ENCODE assay signal across 23 cellular contexts in the genomic region with DNA sequence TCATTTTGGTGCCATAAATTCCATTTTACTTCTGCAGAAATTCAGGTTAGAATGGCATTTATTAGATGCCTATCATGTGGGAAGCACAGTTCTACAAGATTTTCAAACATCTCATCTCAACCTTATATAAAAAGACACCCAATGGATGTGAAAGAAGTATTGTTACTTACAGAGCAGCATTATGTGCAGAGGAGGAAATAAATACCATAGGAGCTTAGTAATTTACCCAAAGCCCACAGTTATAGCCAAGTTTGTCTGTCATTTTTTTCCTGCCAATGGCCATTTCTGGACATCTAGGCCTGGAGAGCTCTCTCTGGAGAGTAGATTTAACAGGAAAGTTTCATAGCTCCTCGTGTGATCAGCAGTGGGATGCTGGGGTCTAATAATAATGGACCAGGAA.
DNase-seq lines count a peak whose midpoint lies in the region; ATAC-seq and TF ChIP-seq lines count a peak whose summit lies in the region.
"Had no signal": no experiment of that assay in that cellular context is flagged by ENCODE, and none has a peak within 500 bp of the region (broad histone marks: within the 10 kb centered on the region; RNA-seq: fewer than 3 reads in every experiment).

No MANE protein-coding gene starts in this region.

- H3K4me3 ChIP-seq in PC-3 (ENCODE audit: low read length) (no peak overlapping the region), astrocyte of the spinal cord (ENCODE audit: low read depth, low read length) (no peak overlapping the region), esophagus squamous epithelium (no peak overlapping the region), vagina (no peak overlapping the region)
- H3K4me3 ChIP-seq: A549, SK-N-MC had no signal

- H3K36me3 ChIP-seq in PC-3 (ENCODE audit: low read depth, low read length) = no peaks in the 10 kb centered on the region
- no peaks in the 10 kb centered on the region for H3K36me3 ChIP-seq in esophagus squamous epithelium
- no peaks in the 10 kb centered on the region for H3K36me3 ChIP-seq in vagina

- no peaks in the 10 kb centered on the region for H3K9me2 ChIP-seq in PC-3 (replicated peaks; ENCODE audit: low read length)

- H3K9ac ChIP-seq in PC-3 (ENCODE audit: low read length) = no peak overlapping the region
- H3K9ac ChIP-seq: KMS-11 had no signal

- TF ChIP-seq POLR2A in esophagus squamous epithelium (IDR thresholded peaks at IDR 0.05) = no peak
- no peak for TF ChIP-seq POLR2A in vagina (IDR thresholded peaks at IDR 0.05)

- TF ChIP-seq CTCF in PC-3 (conservative IDR thresholded peaks at IDR 0.05; ENCODE audit: low read depth, low read length) = no peak
- no peak for TF ChIP-seq CTCF in astrocyte of the spinal cord (IDR thresholded peaks at IDR 0.05; ENCODE audit: low read depth, low read length)
- no peak for TF ChIP-seq CTCF in esophagus squamous epithelium (IDR thresholded peaks at IDR 0.05)
- TF ChIP-seq CTCF in vagina (IDR thresholded peaks at IDR 0.05) = no peak

- no peak overlapping the region for H2AFZ ChIP-seq in PC-3 (ENCODE audit: low read length)

- ATAC-seq in PC-3 = peak; percentile 64
- ATAC-seq: A549; CD8-positive, alpha-beta T cell; Panc1 had no signal

- intact Hi-C loops in PC-3 (cut with micrococcal nuclease) = loop anchor here (2.0 to 5.0 kb wide), 3 partner anchors 47 to 133 kb away; no protein-coding TSS in a partner anchor
- intact Hi-C loops in esophagus squamous epithelium (cut with DNase I) = no loop called here
- intact Hi-C loops in vagina (cut with DNase I) = no loop called here

- 64 to 87% methylated on average over 1 of the region's 1 CpG for WGBS in esophagus squamous epithelium, 2 donors

- peaks cover 5% of the 10 kb centered on the region for H3F3A ChIP-seq in PC-3 (ENCODE audit: low read length, unreplicated experiment)

- H3K4me1 ChIP-seq in PC-3 (ENCODE audit: insufficient read depth, low read length) (peaks cover 43% of the 10 kb centered on the region), esophagus squamous epithelium (peaks cover 0 to 11% (median 0%) of the 10 kb centered on the region in 3 donors), vagina (no peaks in the 10 kb centered on the region)
- H3K4me1 ChIP-seq: A549 had no signal

- no peaks in the 10 kb centered on the region for H4K20me1 ChIP-seq in PC-3 (ENCODE audit: low read length)

- peak overlapping the region; percentile 23 for H3K27ac ChIP-seq in PC-3 (ENCODE audit: low read length)
- no peak overlapping the region for H3K27ac ChIP-seq in esophagus squamous epithelium
- no peak overlapping the region for H3K27ac ChIP-seq in vagina
- H3K27ac ChIP-seq: A549, KMS-11, SK-N-MC had no signal

- H3K4me2 ChIP-seq in PC-3 (ENCODE audit: low read length) = peak overlapping the region; percentile 18
- H3K4me2 ChIP-seq: A549, KMS-11 had no signal

- CTCF ChIA-PET in PC-3 (lab: Charles Lee) = no interaction called here

- no TSS peak for BruUV-seq in PC-3 (replicated peaks; lab: Mats Ljungman, UMichigan)

- no peaks in the 10 kb centered on the region for H3K79me2 ChIP-seq in PC-3 (ENCODE audit: low read length)

- in situ Hi-C loops in astrocyte of the spinal cord (cut with HindIII; ENCODE audit: low sequenced_read_pairs) = no loop called here

- H3K9me3 ChIP-seq in PC-3 (ENCODE audit: low read length) (no peaks in the 10 kb centered on the region), esophagus squamous epithelium (no peaks in the 10 kb centered on the region), vagina (no peaks in the 10 kb centered on the region)
- H3K9me3 ChIP-seq: A549 had no signal

- POLR2A ChIA-PET in PC-3 (lab: Charles Lee; ENCODE audit: unreplicated experiment) = interaction anchor here (0.5 kb wide), 1 partner anchor 240 kb away, joined by 3 read pairs; no protein-coding TSS in a partner anchor

- DNase-seq in COLO829 (ENCODE audit: low spot score) = peak; percentile 23
- peak; percentile 54 for DNase-seq in PC-3
- DNase-seq in astrocyte of the spinal cord (ENCODE audit: low read depth, low spot score) = peak; percentile 38
- DNase-seq in esophagus squamous epithelium (lab: John Stamatoyannopoulos, UW) = no peak
- no peak for DNase-seq in vagina (ENCODE audit: extremely low spot score in 2 of 2)
- DNase-seq in anterior cingulate cortex (lab: John Stamatoyannopoulos, UW) = no peak
- DNase-seq in GOT3 (lab: John Stamatoyannopoulos, UW) = no peak
- DNase-seq: C1 segment of cervical spinal cord; CD8-positive, alpha-beta T cell; DMS 273 treated with DMSO at 0.1 percent for 48 hours; DMS79; GF-D8; H9; MM.1S; NCI-H2029 treated with DMSO at 0.1 percent for 48 hours; NCI-H2227 treated with DMSO at 0.1 percent for 48 hours; NCI-H510A; NCI-H69; SHP77 treated with DMSO at 0.1 percent for 48 hours had no signal

- no peaks in the 10 kb centered on the region for H3K27me3 ChIP-seq in PC-3 (ENCODE audit: low read length)
- H3K27me3 ChIP-seq in esophagus squamous epithelium = no peaks in the 10 kb centered on the region
- H3K27me3 ChIP-seq in vagina = no peaks in the 10 kb centered on the region

Comparison
In these comparisons a context has a peak if more than half of its experiments do, and no peak if none do; other contexts are left out.
1. DNase-seq: peak in COLO829 (single experiment), PC-3 (single experiment) and astrocyte of the spinal cord (single experiment); none in esophagus squamous epithelium (single experiment), vagina (0 of 2), anterior cingulate cortex (0 of 58) and GOT3 (single experiment).